In the genomic region with DNA sequence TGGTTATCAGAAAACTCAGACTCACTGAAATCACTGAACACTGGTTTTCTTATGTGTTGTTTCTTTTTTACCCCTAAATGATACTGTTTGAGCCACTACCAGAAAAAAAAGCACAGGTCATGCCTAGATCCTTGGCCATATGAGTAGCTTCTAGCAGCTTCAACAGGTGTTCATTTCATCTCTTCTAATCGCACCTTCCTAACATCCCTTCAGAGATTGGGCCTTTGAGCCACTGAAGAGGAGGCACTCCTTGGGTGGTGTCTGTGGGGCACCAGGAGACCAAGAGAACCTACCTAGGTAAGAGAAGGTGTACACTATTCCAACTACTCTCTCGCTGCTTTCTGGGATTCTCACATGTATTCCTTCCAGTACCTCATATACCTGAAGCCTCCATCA, we compare ENCODE assay signal across 9 cellular contexts. TPM values are rescaled to one million over a fixed set of nuclear protein-coding genes. Genes with fewer than 3 reads are reported as not detected.
DNase-seq lines count a peak whose midpoint lies in the region; ATAC-seq and TF ChIP-seq lines count a peak whose summit lies in the region.
"Had no signal": no experiment of that assay in that cellular context is flagged by ENCODE, and none has a peak within 500 bp of the region (broad histone marks: within the 10 kb centered on the region; RNA-seq: fewer than 3 reads in every experiment).

No MANE protein-coding gene starts in this region.

- H3K4me3 Mint-ChIP-seq in naive B cell = peak overlapping the region in 7 of 8 donors; percentile 4 to 99 (median 70)

- DNase-seq in left ventricle myocardium inferior (no peak), Right ventricle myocardium inferior (ENCODE audit: missing footprints) (no peak), cardiac fibroblast (ENCODE audit: low read depth in 2 of 2) (no peak), naive B cell (no peak), vagina (ENCODE audit: extremely low spot score in 2 of 2) (no peak), COR-L47 (lab: John Stamatoyannopoulos, UW) (no peak), NOMO-1 treated with DMSO at 0.1 percent for 48 hours (lab: John Stamatoyannopoulos, UW; ENCODE audit: unreplicated experiment) (no peak)
- DNase-seq: pancreas had no signal

- peak overlapping the region; percentile 96 for H3K27ac ChIP-seq in left ventricle myocardium inferior (replicated peaks)
- peak overlapping the region; percentile 95 for H3K27ac ChIP-seq in vagina

- H3K36me3 Mint-ChIP-seq in naive B cell = no peaks in the 10 kb centered on the region

- peaks cover 37 to 51% (median 41%) of the 10 kb centered on the region in 3 donors for H3K4me1 Mint-ChIP-seq in naive B cell

- H3K27ac Mint-ChIP-seq in naive B cell = peak overlapping the region in 4 of 6 donors; percentile 66 to 97 (median 87)

- no peak for TF ChIP-seq POLR2A in vagina (IDR thresholded peaks at IDR 0.05)

- no peaks in the 10 kb centered on the region for H3K9me3 Mint-ChIP-seq in naive B cell

- H3K27me3 ChIP-seq in left ventricle myocardium inferior (ENCODE audit: low read depth) (no peaks in the 10 kb centered on the region), vagina (no peaks in the 10 kb centered on the region)
- H3K27me3 ChIP-seq: pancreas had no signal

- no peak for TF ChIP-seq CTCF in left ventricle myocardium inferior (IDR thresholded peaks at IDR 0.05; ENCODE audit: borderline replicate concordance)
- no peak for TF ChIP-seq CTCF in cardiac fibroblast (IDR thresholded peaks at IDR 0.05; ENCODE audit: low read depth, low read length)
- TF ChIP-seq CTCF in vagina (IDR thresholded peaks at IDR 0.05) = no peak

- intact Hi-C loops in left ventricle myocardium inferior (cut with micrococcal nuclease) = loop anchor here (10.0 kb wide), 1 partner anchor 59 kb away; no protein-coding TSS in a partner anchor
- intact Hi-C loops in Right ventricle myocardium inferior (cut with DNase I) = loop anchor here (5.0 kb wide), 1 partner anchor 36 kb away; no protein-coding TSS in a partner anchor
- intact Hi-C loops in vagina (cut with DNase I) = no loop called here

- ATAC-seq in Right ventricle myocardium inferior = no peak
- ATAC-seq in naive B cell (ENCODE audit: low read depth in 2 of 2) = no peak
- no peak for ATAC-seq in HG03571 (IDR thresholded peaks at IDR 0.05; ENCODE audit: unreplicated experiment)
- ATAC-seq: pancreas had no signal

- H3K27me3 Mint-ChIP-seq in naive B cell = peaks cover 0 to 4% (median 0%) of the 10 kb centered on the region in 3 donors

- H3K36me3 ChIP-seq in left ventricle myocardium inferior (peaks cover 4% of the 10 kb centered on the region), vagina (no peaks in the 10 kb centered on the region)
- H3K36me3 ChIP-seq: pancreas had no signal

- H3K9me3 ChIP-seq in left ventricle myocardium inferior (replicated peaks) (no peaks in the 10 kb centered on the region), vagina (no peaks in the 10 kb centered on the region)
- H3K9me3 ChIP-seq: pancreas had no signal

- H3K4me1 ChIP-seq in left ventricle myocardium inferior = peaks cover 90% of the 10 kb centered on the region
- H3K4me1 ChIP-seq in vagina = peaks cover 75% of the 10 kb centered on the region

- peak overlapping the region; percentile 90 for H3K4me3 ChIP-seq in left ventricle myocardium inferior
- peak overlapping the region; percentile 61 to 80 for H3K4me3 ChIP-seq in cardiac fibroblast (replicated peaks in 1 of 2; ENCODE audit: low read depth in 2 of 2, low read length in 2 of 2)
- H3K4me3 ChIP-seq in vagina = peak overlapping the region; percentile 34 to 72

RNA-seq across cellular contexts. Expression of a gene that starts 2.5 kb away (rescaled TPM):
- 105 TPM for total RNA-seq in left ventricle myocardium inferior
- total RNA-seq in Right ventricle myocardium inferior = 95.0 TPM
- polyA plus RNA-seq in naive B cell (ENCODE audit: low read depth in 6 of 6) = 1 to 10 TPM in 3 of 6 donors, under 1 TPM in 2, not detected in 1; 0.73 to 1.8 (median 1.1) TPM
- total RNA-seq in vagina = 47.1 TPM
